ENCODE assay signal across 17 cellular contexts in the genomic region with DNA sequence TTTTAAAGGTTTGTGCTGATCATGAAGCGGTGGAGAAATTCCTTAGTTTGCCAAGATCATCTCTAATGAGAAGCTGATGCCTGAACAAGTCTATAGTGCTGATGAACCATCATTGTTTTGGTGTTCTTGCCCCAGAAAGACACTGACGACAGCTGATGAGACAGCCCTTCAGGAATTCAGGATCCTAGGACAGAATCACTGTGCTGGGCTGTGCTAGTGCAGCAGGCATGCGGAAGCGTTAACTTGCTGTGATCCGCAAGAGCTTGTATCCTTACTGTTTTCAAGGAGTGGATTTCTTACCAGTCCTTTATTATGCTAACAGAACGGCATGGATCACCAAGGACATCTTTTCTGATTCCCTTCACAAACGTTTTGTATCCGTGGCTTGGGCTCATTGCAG.
A peak's percentile ranks its signal among the peaks of the same experiment; 100 is the strongest.
DNase-seq lines count a peak whose midpoint lies in the region; ATAC-seq and TF ChIP-seq lines count a peak whose summit lies in the region.
"Had no signal": no experiment of that assay in that cellular context is flagged by ENCODE, and none has a peak within 500 bp of the region (broad histone marks: within the 10 kb centered on the region; RNA-seq: fewer than 3 reads in every experiment).

No MANE protein-coding gene starts in this region.

- H3K14ac ChIP-seq in mesenchymal stem cell (ENCODE audit: low read length in 2 of 2) = no peak overlapping the region

- H4K8ac ChIP-seq in mesenchymal stem cell (ENCODE audit: low read length) = no peak overlapping the region

- POLR2A ChIA-PET in naive thymus-derived CD4-positive, alpha-beta T cell (lab: Charles Lee) = no interaction called here
- POLR2A ChIA-PET in activated CD4-positive, alpha-beta memory T cell treated with anti-CD3 and anti-CD28 coated beads for 36 hours (lab: Charles Lee) = no interaction called here

- H3K4me3 Mint-ChIP-seq in naive thymus-derived CD4-positive, alpha-beta T cell = no peak overlapping the region
- no peak overlapping the region for H3K4me3 Mint-ChIP-seq in activated CD4-positive, alpha-beta memory T cell treated with anti-CD3 and anti-CD28 coated beads for 36 hours

- no peak overlapping the region for H4K91ac ChIP-seq in mesenchymal stem cell (ENCODE audit: low read length)

- no peak overlapping the region for H2BK15ac ChIP-seq in mesenchymal stem cell (ENCODE audit: low read depth, poor library complexity, severe bottlenecking)

- no peak overlapping the region for H2AK5ac ChIP-seq in mesenchymal stem cell (ENCODE audit: low read length, severe bottlenecking)

- H3K4me3 ChIP-seq in AG10803 (ENCODE audit: low read length) (peak overlapping the region; percentile 16), NT2/D1 (ENCODE audit: insufficient read length, low read depth) (no peak overlapping the region), choroid plexus epithelial cell (ENCODE audit: low read depth, low read length) (no peak overlapping the region), mesenchymal stem cell (ENCODE audit: insufficient read depth in 1 of 2, low read depth in 1 of 2, low read length in 2 of 2) (no peak overlapping the region)
- no peak overlapping the region for H3K4me3 ChIP-seq in naive thymus-derived CD4-positive, alpha-beta T cell (ENCODE audit: low read length)
- H3K4me3 ChIP-seq: BLaER1, gastroesophageal sphincter, left ventricle myocardium inferior, PC-9, uterus had no signal

- no peak overlapping the region for H3K23ac ChIP-seq in mesenchymal stem cell (ENCODE audit: low read length in 2 of 2)

- peaks cover 6 to 42% (median 16%) of the 10 kb centered on the region in 11 donors for H3K9me3 Mint-ChIP-seq in naive thymus-derived CD4-positive, alpha-beta T cell
- peaks cover 30% of the 10 kb centered on the region for H3K9me3 Mint-ChIP-seq in activated CD4-positive, alpha-beta memory T cell treated with anti-CD3 and anti-CD28 coated beads for 36 hours

- H3K27ac Mint-ChIP-seq in naive thymus-derived CD4-positive, alpha-beta T cell = no peak overlapping the region
- H3K27ac Mint-ChIP-seq in activated CD4-positive, alpha-beta memory T cell treated with anti-CD3 and anti-CD28 coated beads for 36 hours = no peak overlapping the region

- no peak overlapping the region for H3K9ac ChIP-seq in NT2/D1 (ENCODE audit: insufficient read length, low read depth)
- H3K9ac ChIP-seq in mesenchymal stem cell (ENCODE audit: low read length) = no peak overlapping the region
- H3K9ac ChIP-seq: BLaER1 had no signal

- peaks cover 2% of the 10 kb centered on the region for H3K36me3 ChIP-seq in NT2/D1 (ENCODE audit: insufficient read depth, insufficient read length, low read length)
- H3K36me3 ChIP-seq in mesenchymal stem cell (ENCODE audit: control insufficient read depth in 1 of 2, insufficient read depth in 2 of 2, low read depth in 1 of 2, low read length in 2 of 2) = peaks cover 7 to 8% of the 10 kb centered on the region in 2 experiments
- H3K36me3 ChIP-seq in naive thymus-derived CD4-positive, alpha-beta T cell (ENCODE audit: control insufficient read depth in 2 of 3, insufficient read depth in 3 of 3, low read length in 3 of 3) = peaks cover 0 to 21% (median 0%) of the 10 kb centered on the region in 3 experiments
- H3K36me3 ChIP-seq: uterus had no signal

- intact Hi-C loops in naive thymus-derived CD4-positive, alpha-beta T cell (cut with micrococcal nuclease) = no loop called here
- intact Hi-C loops in activated CD4-positive, alpha-beta memory T cell treated with anti-CD3 and anti-CD28 coated beads for 36 hours (cut with micrococcal nuclease) = no loop called here

- no peak overlapping the region for H3K4me2 ChIP-seq in mesenchymal stem cell (ENCODE audit: low read length, poor library complexity, severe bottlenecking)
- H3K4me2 ChIP-seq: BLaER1, PC-9 had no signal

- WGBS in mesenchymal stem cell = 33% methylated on average over 7 of the region's 8 CpGs

- DNase-seq in AG10803 (ENCODE audit: low read depth) (peak; percentile 96), NT2/D1 (ENCODE audit: low read depth, low spot score) (peak; percentile 69), choroid plexus epithelial cell (ENCODE audit: low read depth) (peak; percentile 91), mesenchymal stem cell (peak; percentile 87), SW480 (ENCODE audit: low spot score) (no peak)
- no peak for DNase-seq in naive thymus-derived CD4-positive, alpha-beta T cell
- no peak for DNase-seq in activated CD4-positive, alpha-beta memory T cell treated with anti-CD3 and anti-CD28 coated beads for 36 hours
- DNase-seq: activated CD4-positive, alpha-beta T cell treated with anti-CD3 and anti-CD28 coated beads, Interleukin-2, amount 50 U/mL, for 4 hours; activated gamma-delta T cell treated with Interleukin-2 at 50 U/mL for 16 hours; left ventricle myocardium inferior; NCI-H2171 treated with DMSO at 0.1 percent for 48 hours; nucleus accumbens; uterus had no signal

- TF ChIP-seq CTCF in AG10803 (conservative IDR thresholded peaks at IDR 0.05; ENCODE audit: low read length) (no peak), choroid plexus epithelial cell (conservative IDR thresholded peaks at IDR 0.05; ENCODE audit: low read depth, low read length) (no peak)

- H3K79me1 ChIP-seq in mesenchymal stem cell (replicated peaks; ENCODE audit: low read length, poor library complexity, severe bottlenecking) = peaks cover 46% of the 10 kb centered on the region

- H3K27me3 ChIP-seq in NT2/D1 (ENCODE audit: insufficient read depth, insufficient read length) (no peaks in the 10 kb centered on the region), mesenchymal stem cell (ENCODE audit: control insufficient read depth in 1 of 2, insufficient read depth in 1 of 2, low read length in 2 of 2) (no peaks in the 10 kb centered on the region)
- H3K27me3 ChIP-seq in naive thymus-derived CD4-positive, alpha-beta T cell (ENCODE audit: control insufficient read depth in 2 of 2, insufficient read depth in 2 of 2, low read length in 2 of 2) = no peaks in the 10 kb centered on the region
- H3K27me3 ChIP-seq: BLaER1, gastroesophageal sphincter, uterus had no signal

- H3K4ac ChIP-seq in mesenchymal stem cell (ENCODE audit: low read depth in 1 of 2, low read length in 2 of 2) = no peak overlapping the region

- H3K18ac ChIP-seq in mesenchymal stem cell (ENCODE audit: low read depth in 1 of 2, low read length in 2 of 2) = no peak overlapping the region

- H3K36me3 Mint-ChIP-seq in naive thymus-derived CD4-positive, alpha-beta T cell = peaks cover 34 to 78% (median 62%) of the 10 kb centered on the region in 5 donors
- H3K36me3 Mint-ChIP-seq in activated CD4-positive, alpha-beta memory T cell treated with anti-CD3 and anti-CD28 coated beads for 36 hours = peaks cover 48% of the 10 kb centered on the region

- H2BK5ac ChIP-seq in mesenchymal stem cell (ENCODE audit: low read depth, low read length, poor library complexity, severe bottlenecking) = no peak overlapping the region

- H3K4me1 ChIP-seq in NT2/D1 (ENCODE audit: insufficient read depth, insufficient read length) = peaks cover 2% of the 10 kb centered on the region
- H3K4me1 ChIP-seq in mesenchymal stem cell (ENCODE audit: control insufficient read depth, insufficient read depth, low read depth, low read length) = peaks cover 6% of the 10 kb centered on the region
- no peaks in the 10 kb centered on the region for H3K4me1 ChIP-seq in naive thymus-derived CD4-positive, alpha-beta T cell (ENCODE audit: control insufficient read depth in 2 of 2, insufficient read depth in 2 of 2, low read length in 2 of 2)
- H3K4me1 ChIP-seq: BLaER1, gastroesophageal sphincter, left ventricle myocardium inferior, uterus had no signal

- peak overlapping the region; percentile 78 for H3K27ac ChIP-seq in mesenchymal stem cell (ENCODE audit: low read length, poor library complexity, severe bottlenecking)
- no peak overlapping the region for H3K27ac ChIP-seq in naive thymus-derived CD4-positive, alpha-beta T cell (ENCODE audit: low read depth, low read length)
- H3K27ac ChIP-seq: BLaER1, gastroesophageal sphincter, left ventricle myocardium inferior, PC-9, uterus had no signal

- peaks cover 3 to 20% (median 10%) of the 10 kb centered on the region in 7 donors for H3K4me1 Mint-ChIP-seq in naive thymus-derived CD4-positive, alpha-beta T cell
- H3K4me1 Mint-ChIP-seq in activated CD4-positive, alpha-beta memory T cell treated with anti-CD3 and anti-CD28 coated beads for 36 hours (ENCODE audit: low read depth) = peaks cover 2% of the 10 kb centered on the region

- no peak overlapping the region for H2BK12ac ChIP-seq in mesenchymal stem cell (ENCODE audit: low read length in 2 of 2)

- no peak overlapping the region for H2BK120ac ChIP-seq in mesenchymal stem cell (ENCODE audit: low read depth, low read length)

- ATAC-seq in naive thymus-derived CD4-positive, alpha-beta T cell = no peak
- ATAC-seq in HG03469 (IDR thresholded peaks at IDR 0.05; ENCODE audit: unreplicated experiment) = no peak
- ATAC-seq: gastroesophageal sphincter had no signal

- H2AFZ ChIP-seq in mesenchymal stem cell (ENCODE audit: low read depth, low read length) = no peak overlapping the region
- H2AFZ ChIP-seq: PC-9 had no signal

- CTCF ChIA-PET in naive thymus-derived CD4-positive, alpha-beta T cell (lab: Charles Lee) = no interaction called here
- CTCF ChIA-PET in activated CD4-positive, alpha-beta memory T cell treated with anti-CD3 and anti-CD28 coated beads for 36 hours (lab: Charles Lee) = no interaction called here

- H3K9me3 ChIP-seq in NT2/D1 (ENCODE audit: insufficient read depth, low read length) = peaks cover 7% of the 10 kb centered on the region; the same call in 1 of the 2 replicates
- peaks cover 2% of the 10 kb centered on the region for H3K9me3 ChIP-seq in mesenchymal stem cell (ENCODE audit: control insufficient read depth, low read length)
- H3K9me3 ChIP-seq in naive thymus-derived CD4-positive, alpha-beta T cell (ENCODE audit: control insufficient read depth in 2 of 3, low read length in 3 of 3) = peaks cover 0 to 12% (median 0%) of the 10 kb centered on the region in 3 experiments
- H3K9me3 ChIP-seq: uterus had no signal

- H3K27me3 Mint-ChIP-seq in naive thymus-derived CD4-positive, alpha-beta T cell = no peaks in the 10 kb centered on the region
- no peaks in the 10 kb centered on the region for H3K27me3 Mint-ChIP-seq in activated CD4-positive, alpha-beta memory T cell treated with anti-CD3 and anti-CD28 coated beads for 36 hours

Comparison
In these comparisons a context has a peak if more than half of its experiments do, and no peak if none do; other contexts are left out.
1. DNase-seq: peak in AG10803 (single experiment), NT2/D1 (single experiment), choroid plexus epithelial cell (single experiment) and mesenchymal stem cell (single experiment); none in naive thymus-derived CD4-positive, alpha-beta T cell (0 of 9), SW480 (single experiment) and activated CD4-positive, alpha-beta memory T cell treated with anti-CD3 and anti-CD28 coated beads for 36 hours (single experiment).